Comparison of ENCODE assay signal across 9 cellular contexts in genomic region chr20:32485770-32486248, GRCh38.
DNase-seq lines count a peak whose midpoint lies in the region; TF ChIP-seq lines count a peak whose summit lies in the region.
"Had no signal": no experiment of that assay in that cellular context is flagged by ENCODE, and none has a peak within 500 bp of the region (broad histone marks: within the 10 kb centered on the region; RNA-seq: fewer than 3 reads in every experiment).

No MANE protein-coding gene starts in this region.

- no peak for TF ChIP-seq EP300 in tibial nerve (IDR thresholded peaks at IDR 0.05)

- H3K36me3 ChIP-seq in adrenal gland (replicated peaks in 1 of 2), result no peaks in the 10 kb centered on the region
- no peaks in the 10 kb centered on the region for H3K36me3 ChIP-seq in tibial nerve

- H3K4me1 ChIP-seq in adrenal gland (replicated peaks in 1 of 2) (peaks cover 22 to 37% of the 10 kb centered on the region in 2 donors), tibial nerve (peaks cover 0 to 35% (median 18%) of the 10 kb centered on the region in 4 donors)

- DNase-seq in activated T-cell treated with anti-CD3 and anti-CD28 coated beads, Interleukin-2, amount 50 U/mL, for 24 hours, result no peak
- no peak for DNase-seq in activated T-cell treated with anti-CD3 and anti-CD28 coated beads for 4 hours
- DNase-seq in adrenal gland, result peak in 1 of 7 donors; percentile 7
- DNase-seq in medulla oblongata (ENCODE audit: extremely low spot score), result peak; percentile 3
- DNase-seq in tibial nerve (ENCODE audit: low spot score in 2 of 2), result no peak
- DNase-seq in NOMO-1 treated with dmso at 0.1 percent for 144 hours (lab: John Stamatoyannopoulos, UW; ENCODE audit: unreplicated experiment), result no peak
- DNase-seq in activated CD4-positive, CD25-positive, alpha-beta regulatory T cell treated with anti-CD3 and anti-CD28 coated beads, Interleukin-2, amount 50 U/mL, for 72 hours, result no peak
- no peak for DNase-seq in NCI-H1694 treated with DMSO at 0.1 percent for 48 hours (lab: John Stamatoyannopoulos, UW)

- H3K36me3 Mint-ChIP-seq in activated T-cell treated with anti-CD3 and anti-CD28 coated beads, Interleukin-2, amount 50 U/mL, for 24 hours (ENCODE audit: low read depth), result peaks cover 5% of the 10 kb centered on the region

- H3K4me3 ChIP-seq in adrenal gland, result no peak overlapping the region
- H3K4me3 ChIP-seq in tibial nerve, result no peak overlapping the region
- H3K4me3 ChIP-seq: lung had no signal

- intact Hi-C loops in adrenal gland (cut with DNase I), result loop anchor here in 1 of 2 donors (10.0 kb wide), 1 partner anchor 151 kb away; no protein-coding TSS in a partner anchor

- TF ChIP-seq CTCF in adrenal gland (IDR thresholded peaks at IDR 0.05), result no peak
- no peak for TF ChIP-seq CTCF in tibial nerve (IDR thresholded peaks at IDR 0.05)

- H3K27me3 ChIP-seq in adrenal gland, result no peaks in the 10 kb centered on the region
- H3K27me3 ChIP-seq in tibial nerve, result no peaks in the 10 kb centered on the region

- no peak overlapping the region for H3K4me3 Mint-ChIP-seq in activated T-cell treated with anti-CD3 and anti-CD28 coated beads, Interleukin-2, amount 50 U/mL, for 24 hours

- H3K9me3 ChIP-seq in adrenal gland (replicated peaks in 1 of 3) (no peaks in the 10 kb centered on the region), tibial nerve (no peaks in the 10 kb centered on the region)

- no peaks in the 10 kb centered on the region for H3K9me3 Mint-ChIP-seq in activated T-cell treated with anti-CD3 and anti-CD28 coated beads, Interleukin-2, amount 50 U/mL, for 24 hours

- peak overlapping the region; percentile 86 for H3K27ac Mint-ChIP-seq in activated T-cell treated with anti-CD3 and anti-CD28 coated beads, Interleukin-2, amount 50 U/mL, for 24 hours

- WGBS in adrenal gland, 4 donors, result 36 to 48% (median 40%) methylated on average over 3 of the region's 3 CpGs
- WGBS in tibial nerve, 2 donors, result 60 to 63% methylated on average over 3 of the region's 3 CpGs

- no peaks in the 10 kb centered on the region for H3K27me3 Mint-ChIP-seq in activated T-cell treated with anti-CD3 and anti-CD28 coated beads, Interleukin-2, amount 50 U/mL, for 24 hours

- peaks cover 32% of the 10 kb centered on the region for H3K4me1 Mint-ChIP-seq in activated T-cell treated with anti-CD3 and anti-CD28 coated beads, Interleukin-2, amount 50 U/mL, for 24 hours (ENCODE audit: low read depth)

- H3K27ac ChIP-seq in adrenal gland (peak overlapping the region in 4 of 5 donors; percentile 18 to 91 (median 70)), tibial nerve (peak overlapping the region; percentile 31 to 93 (median 75))

- TF ChIP-seq POLR2A in adrenal gland (IDR thresholded peaks at IDR 0.05) (no peak), tibial nerve (IDR thresholded peaks at IDR 0.05) (no peak)
